In genomic region chr16:3023669-3024478, GRCh38 we compare ENCODE assay signal across 8 cellular contexts. TPM values are rescaled to one million over a fixed set of nuclear protein-coding genes. Genes with fewer than 3 reads are reported as not detected.
DNase-seq lines count a peak whose midpoint lies in the region; ATAC-seq and TF ChIP-seq lines count a peak whose summit lies in the region.

HCFC1R1 (minus strand) TSS chr16:3023942; CDS start chr16:3023941, 1 bp downstream.
THOC6 (plus strand) TSS chr16:3024035; CDS start chr16:3024327, 292 bp downstream.

- H3K4me1 ChIP-seq in SK-N-SH (ENCODE audit: control insufficient read depth in 1 of 2, insufficient read depth in 2 of 2, low read depth in 1 of 2, low read length in 1 of 2) (peaks cover 8 to 30% of the 10 kb centered on the region in 2 experiments; a peak in 3 of 4 replicates), gastroesophageal sphincter (peaks cover 0 to 72% (median 33%) of the 10 kb centered on the region in 3 donors)

- H3K9me2 ChIP-seq in SK-N-SH = no peaks in the 10 kb centered on the region

- peaks cover 71% of the 10 kb centered on the region for H3K4me1 Mint-ChIP-seq in activated naive CD4-positive, alpha-beta T cell treated with anti-CD3 and anti-CD28 coated beads, Interleukin-2, amount 10 ng/mL, durations not matched to agents 7 days and 5 days

- under 1% methylated on average over 48 of the region's 69 CpGs for WGBS in SK-N-SH (ENCODE audit: low lambda C conversion rate)
- WGBS in gastroesophageal sphincter (ENCODE audit: low coverage in 1 of 2), 2 donors = 20% methylated on average over 1 of the region's 69 CpGs; no CpG with 5 or more reads in 1 of the 2 donors

- H3K9me3 ChIP-seq in SK-N-SH (no peaks in the 10 kb centered on the region), gastroesophageal sphincter (no peaks in the 10 kb centered on the region)

- peak within 1 kb of the TSS; percentile 90 for H3K4me3 Mint-ChIP-seq in activated naive CD4-positive, alpha-beta T cell treated with anti-CD3 and anti-CD28 coated beads, Interleukin-2, amount 10 ng/mL, durations not matched to agents 7 days and 5 days

- H3K4me2 ChIP-seq in SK-N-SH = peak within 1 kb of the TSS; percentile 99

- no peak for TF ChIP-seq RAD21 in SK-N-SH (IDR thresholded peaks at IDR 0.05; ENCODE audit: low read length)

- peak within 1 kb of the TSS; percentile 100 for H3K9ac ChIP-seq in SK-N-SH

- CTCF ChIA-PET in SK-N-SH (lab: Yijun Ruan, JAX) = interaction anchor here (0.7 to 8.5 kb wide), 5 partner anchors 7 to 67 kb away, joined by 3 to 111 read pairs (median 4); no protein-coding TSS in a partner anchor
- CTCF ChIA-PET in activated naive CD4-positive, alpha-beta T cell treated with anti-CD3 and anti-CD28 coated beads, Interleukin-2, amount 10 ng/mL, durations not matched to agents 7 days and 5 days (lab: Charles Lee) = interaction anchor here (1.6 to 18.9 kb wide), 2 partner anchors 10 to 19 kb away, joined by 7 to 300 read pairs; partner anchors contain the start of gene CLDN9

- TF ChIP-seq EP300 in SK-N-SH (IDR thresholded peaks at IDR 0.05; ENCODE audit: borderline replicate concordance in 1 of 2, low read depth in 1 of 2, low read length in 1 of 2) (no peak; a peak in 1 of 4 replicates), gastroesophageal sphincter (IDR thresholded peaks at IDR 0.05) (no peak)

- POLR2A ChIA-PET in SK-N-SH (lab: Yijun Ruan, JAX) = interaction anchor here (0.6 kb wide), 1 partner anchor 28 kb away, joined by 3 read pairs; no protein-coding TSS in a partner anchor

- H3K36me3 Mint-ChIP-seq in activated naive CD4-positive, alpha-beta T cell treated with anti-CD3 and anti-CD28 coated beads, Interleukin-2, amount 10 ng/mL, durations not matched to agents 7 days and 5 days = peaks cover 21% of the 10 kb centered on the region

- H3K27me3 ChIP-seq in SK-N-SH (ENCODE audit: insufficient read depth) = no peaks in the 10 kb centered on the region
- peaks cover 12% of the 10 kb centered on the region for H3K27me3 ChIP-seq in gastroesophageal sphincter

- TF ChIP-seq CTCF in SK-N-SH (IDR thresholded peaks at IDR 0.05) (no peak), gastroesophageal sphincter (IDR thresholded peaks at IDR 0.05) (no peak)

- peaks cover 21 to 26% of the 10 kb centered on the region in 2 experiments for H3K36me3 ChIP-seq in SK-N-SH (replicated peaks in 1 of 2; ENCODE audit: control insufficient read depth in 1 of 2, insufficient read depth in 2 of 2, low read length in 1 of 2)
- peaks cover 0 to 22% of the 10 kb centered on the region in 2 donors for H3K36me3 ChIP-seq in gastroesophageal sphincter

- DNase-seq in NCI-H1092 (lab: John Stamatoyannopoulos, UW) = peak; percentile 98
- peak; percentile 92 for DNase-seq in SK-N-SH
- peak; percentile 98 for DNase-seq in activated naive CD4-positive, alpha-beta T cell treated with anti-CD3 and anti-CD28 coated beads, Interleukin-2, amount 10 ng/mL, durations not matched to agents 7 days and 5 days
- DNase-seq in nucleus accumbens (lab: John Stamatoyannopoulos, UW) = peak; percentile 77 to 98 (median 95)
- peak; percentile 99 for DNase-seq in superior temporal gyrus (ENCODE audit: extremely low spot score)

- ATAC-seq in HG02588 (IDR thresholded peaks at IDR 0.05; ENCODE audit: unreplicated experiment) (peak; percentile 73), gastroesophageal sphincter (peak; percentile 85)

- peak within 1 kb of the TSS; percentile 95 for H3K27ac Mint-ChIP-seq in activated naive CD4-positive, alpha-beta T cell treated with anti-CD3 and anti-CD28 coated beads, Interleukin-2, amount 10 ng/mL, durations not matched to agents 7 days and 5 days

- H3K79me2 ChIP-seq in SK-N-SH (ENCODE audit: insufficient read depth) = peaks cover 11% of the 10 kb centered on the region; the same call in 1 of the 2 replicates

- peaks cover 17% of the 10 kb centered on the region for H4K20me1 ChIP-seq in SK-N-SH (ENCODE audit: insufficient read depth)

- H3K27me3 Mint-ChIP-seq in activated naive CD4-positive, alpha-beta T cell treated with anti-CD3 and anti-CD28 coated beads, Interleukin-2, amount 10 ng/mL, durations not matched to agents 7 days and 5 days = peaks cover 35% of the 10 kb centered on the region

- H3K27ac ChIP-seq in SK-N-SH (ENCODE audit: low read depth in 2 of 2, low read length in 1 of 2) = peak within 1 kb of the TSS; percentile 94 to 99
- peak within 1 kb of the TSS; percentile 93 to 97 (median 96) for H3K27ac ChIP-seq in gastroesophageal sphincter

- no peak within 1 kb of the TSS for H2AFZ ChIP-seq in SK-N-SH (ENCODE audit: low read depth)

- peak; percentile 64 to 68 for TF ChIP-seq POLR2A in gastroesophageal sphincter (IDR thresholded peaks at IDR 0.05)

- no peaks in the 10 kb centered on the region for H3K9me3 Mint-ChIP-seq in activated naive CD4-positive, alpha-beta T cell treated with anti-CD3 and anti-CD28 coated beads, Interleukin-2, amount 10 ng/mL, durations not matched to agents 7 days and 5 days

- H3K4me3 ChIP-seq in GM08714 (ENCODE audit: low read length) (peak within 1 kb of the TSS; percentile 72), SK-N-SH (ENCODE audit: low read depth in 2 of 2, low read length in 1 of 2) (peak within 1 kb of the TSS; percentile 80 to 88), gastroesophageal sphincter (peak within 1 kb of the TSS; percentile 60 to 81)

- peaks cover 53% of the 10 kb centered on the region for H3F3A ChIP-seq in SK-N-SH (replicated peaks; ENCODE audit: insufficient read depth)

TF ChIP-seq in SK-N-SH, 30 proteins besides CTCF, POLR2A, EP300 and RAD21 (continues in another document):
- TF ChIP-seq NFIC (IDR thresholded peaks at IDR 0.05; ENCODE audit: borderline replicate concordance) (no peak; the same call in 1 of the 2 replicates), ELF1 (IDR thresholded peaks at IDR 0.05) (peak; percentile 71), EZH2phosphoT487 (IDR thresholded peaks at IDR 0.05; ENCODE audit: borderline replicate concordance, low read depth) (no peak), FOXJ3 (CRISPR knock-in tag; IDR thresholded peaks at IDR 0.05) (no peak), SMC3 (IDR thresholded peaks at IDR 0.05; ENCODE audit: low read depth, low read length) (no peak), TEAD4 (IDR thresholded peaks at IDR 0.05; ENCODE audit: borderline replicate concordance, insufficient read depth) (peak; percentile 74), MEF2A (IDR thresholded peaks at IDR 0.05; ENCODE audit: borderline replicate concordance, low read depth) (no peak), TCF12 (IDR thresholded peaks at IDR 0.05) (no peak), REST (IDR thresholded peaks at IDR 0.05; ENCODE audit: low read depth, low read length) (peak; percentile 38; the same call in 1 of the 2 replicates), SIN3A (IDR thresholded peaks at IDR 0.05; ENCODE audit: borderline replicate concordance, low read depth, low read length) (peak; percentile 75; the same call in 1 of the 2 replicates), POLR2AphosphoS5 (IDR thresholded peaks at IDR 0.05; ENCODE audit: low read depth, low read length) (peak; percentile 91), USF1 (IDR thresholded peaks at IDR 0.05; ENCODE audit: borderline replicate concordance, low read depth) (peak; percentile 94), JUND (IDR thresholded peaks at IDR 0.05) (peak; percentile 70; the same call in 1 of the 2 replicates), MXI1 (IDR thresholded peaks at IDR 0.05; ENCODE audit: low read depth, low read length) (peak; percentile 78; the same call in 1 of the 2 replicates), TAF1 (IDR thresholded peaks at IDR 0.05; ENCODE audit: borderline replicate concordance, low read depth, low read length) (peak; percentile 13; the same call in 1 of the 2 replicates)

RNA-seq across cellular contexts. Expression of gene HCFC1R1, which starts in this region (rescaled TPM):
- polyA plus RNA-seq in SK-N-SH (2012; rRNA removed) = 34.7 and 54.9 TPM in 2 replicates
- 28.1 and 29.7 TPM in 2 replicates for polyA plus RNA-seq in SK-N-SH (2012; cell fraction: cytosol; rRNA removed)
- polyA plus RNA-seq in SK-N-SH (2012; cell fraction: nucleus; rRNA removed) = 22.2 and 40.4 TPM in 2 replicates
- 10 to 100 TPM; 20.1 to 94.9 (median 40.5) TPM for total RNA-seq in gastroesophageal sphincter

RNA-seq across cellular contexts. Expression of gene THOC6, which starts in this region (rescaled TPM):
- 35.7 and 37.7 TPM in 2 replicates for polyA plus RNA-seq in SK-N-SH (2012; rRNA removed)
- 11.7 and 20.7 TPM in 2 replicates for polyA plus RNA-seq in SK-N-SH (2012; cell fraction: cytosol; rRNA removed)
- 114 and 139 TPM in 2 replicates for polyA plus RNA-seq in SK-N-SH (2012; cell fraction: nucleus; rRNA removed)
- total RNA-seq in gastroesophageal sphincter = 10 to 100 TPM; 17.6 to 28.2 (median 25.0) TPM

Comparison
In these comparisons a context has a peak if more than half of its experiments do, and no peak if none do; other contexts are left out.
1. Peak in every context shown above with its lines: DNase-seq, ATAC-seq, H3K4me3 ChIP-seq and H3K27ac ChIP-seq.